In the genomic region with DNA sequence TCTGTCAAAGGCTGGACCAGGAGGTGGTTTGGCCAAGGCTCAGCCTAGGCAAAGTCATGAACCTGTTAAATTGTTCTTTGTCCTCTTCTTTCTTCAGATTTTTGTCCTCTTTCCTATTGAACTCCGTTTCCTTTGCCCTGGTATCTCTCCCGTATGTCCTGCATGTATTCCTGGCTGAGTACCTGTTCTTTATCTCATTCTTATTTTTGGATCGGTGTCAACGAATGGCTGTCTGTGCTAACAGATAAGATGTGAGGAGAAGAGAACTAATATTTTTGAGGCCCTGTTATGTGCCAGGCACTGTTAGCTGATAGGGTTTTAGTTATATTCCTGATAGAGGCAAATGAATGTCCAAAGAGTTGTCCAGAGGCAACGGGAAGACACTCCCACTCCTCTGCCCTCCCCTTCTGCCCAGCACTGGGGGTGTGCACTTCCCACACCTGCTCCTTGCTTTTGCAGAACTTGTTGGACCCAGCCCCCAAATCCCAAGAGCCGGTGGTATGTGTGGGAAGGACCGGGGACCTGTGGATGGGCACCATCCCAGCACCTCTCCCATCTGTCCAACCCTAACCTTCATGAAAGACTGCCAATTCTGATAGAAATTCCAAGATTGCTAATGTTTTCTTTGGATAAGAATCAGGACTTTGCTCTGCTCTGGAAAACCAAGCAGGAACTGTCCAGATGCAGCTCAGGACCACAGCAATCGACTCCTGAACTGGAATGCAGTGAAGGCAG, we compare ENCODE assay signal across 1 cellular context.
A peak's percentile ranks its signal among the peaks of the same experiment; 100 is the strongest.
TF ChIP-seq lines count a peak whose summit lies in the region.

No MANE protein-coding gene starts in this region.

TF ChIP-seq in SK-N-SH treated with all-trans-retinoic acid at 6 μM for 48 hours, 23 proteins besides CTCF, POLR2A, EP300 and RAD21:
- TF ChIP-seq ZFP3 (CRISPR knock-in tag; IDR thresholded peaks at IDR 0.05) = no peak
- TF ChIP-seq, protein P1, sequence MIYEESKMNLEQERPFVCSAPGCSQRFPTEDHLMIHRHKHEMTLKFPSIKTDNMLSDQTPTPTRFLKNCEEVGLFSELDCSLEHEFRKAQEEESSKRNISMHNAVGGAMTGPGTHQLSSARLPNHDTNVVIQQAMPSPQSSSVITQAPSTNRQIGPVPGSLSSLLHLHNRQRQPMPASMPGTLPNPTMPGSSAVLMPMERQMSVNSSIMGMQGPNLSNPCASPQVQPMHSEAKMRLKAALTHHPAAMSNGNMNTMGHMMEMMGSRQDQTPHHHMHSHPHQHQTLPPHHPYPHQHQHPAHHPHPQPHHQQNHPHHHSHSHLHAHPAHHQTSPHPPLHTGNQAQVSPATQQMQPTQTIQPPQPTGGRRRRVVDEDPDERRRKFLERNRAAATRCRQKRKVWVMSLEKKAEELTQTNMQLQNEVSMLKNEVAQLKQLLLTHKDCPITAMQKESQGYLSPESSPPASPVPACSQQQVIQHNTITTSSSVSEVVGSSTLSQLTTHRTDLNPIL (CRISPR knock-in tag; IDR thresholded peaks at IDR 0.05; ENCODE audit: low read depth) = 0 out of 2 replicates have a peak, but pooled peaks have one; percentile 20
- no peak for TF ChIP-seq ZC3H10 (CRISPR knock-in tag; IDR thresholded peaks at IDR 0.05)
- 0 out of 2 replicates have a peak, but pooled peaks have one; percentile 24 for TF ChIP-seq ISL1 (CRISPR knock-in tag; IDR thresholded peaks at IDR 0.05)
- TF ChIP-seq CSDC2 (CRISPR knock-in tag; IDR thresholded peaks at IDR 0.05) = 0 out of 2 replicates have a peak, but pooled peaks have one; percentile 38
